Comparison of ENCODE assay signal across 13 cellular contexts in the genomic region with DNA sequence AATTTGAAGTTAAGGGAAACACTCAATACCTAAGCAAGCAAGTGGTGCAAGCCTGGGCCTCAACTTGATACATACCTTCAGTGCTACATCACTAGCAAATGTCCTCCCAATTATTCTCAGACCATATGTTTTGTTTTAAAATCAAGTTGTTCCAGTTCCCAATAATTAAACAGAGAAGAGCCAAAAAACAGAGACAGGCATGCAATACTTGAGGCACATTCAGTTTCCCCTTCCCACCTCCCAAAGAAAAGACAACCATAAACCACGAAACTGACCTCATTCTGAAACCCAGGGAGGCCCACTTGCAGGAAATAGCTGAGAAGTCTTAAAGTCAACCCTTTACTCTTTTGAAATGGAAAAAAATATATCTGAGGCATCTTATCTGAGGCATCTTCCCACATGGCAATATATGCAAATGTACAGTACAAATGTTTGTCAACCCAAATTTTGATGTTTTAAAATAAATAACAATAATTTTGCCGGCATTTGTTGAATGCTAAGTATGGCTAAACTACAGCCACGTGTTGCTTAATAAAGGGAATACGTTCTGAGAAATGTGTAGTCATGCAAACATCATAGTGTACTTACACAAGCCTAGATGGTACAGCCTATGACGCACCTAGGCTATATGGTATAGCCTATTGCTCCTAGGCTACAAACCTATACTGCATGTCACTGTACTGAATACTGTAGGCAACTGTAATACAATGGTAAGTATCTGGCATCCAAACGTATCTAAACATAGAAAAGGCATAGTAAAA.
DNase-seq lines count a peak whose midpoint lies in the region; ATAC-seq, FAIRE-seq and TF ChIP-seq lines count a peak whose summit lies in the region.
"Had no signal": no experiment of that assay in that cellular context is flagged by ENCODE, and none has a peak within 500 bp of the region (broad histone marks: within the 10 kb centered on the region; RNA-seq: fewer than 3 reads in every experiment).

No MANE protein-coding gene starts in this region.

- no peaks in the 10 kb centered on the region for H3K9me3 Mint-ChIP-seq in activated T-helper 17 cell treated with anti-CD3 and anti-CD28 coated beads, Interleukin-2, amount 50 U/mL, for 72 hours

- peak overlapping the region; percentile 77 for H3K27ac Mint-ChIP-seq in activated T-helper 17 cell treated with anti-CD3 and anti-CD28 coated beads, Interleukin-2, amount 50 U/mL, for 72 hours

- H3K4me1 Mint-ChIP-seq in activated T-helper 17 cell treated with anti-CD3 and anti-CD28 coated beads, Interleukin-2, amount 50 U/mL, for 72 hours, result peaks cover 24% of the 10 kb centered on the region

- CTCF ChIA-PET in AG04449 (lab: Yijun Ruan, JAX) (no interaction called here), HEK293 (lab: Yijun Ruan, JAX) (no interaction called here)

- H3K27ac ChIP-seq in HEK293 (ENCODE audit: extremely low read depth, low read depth, low read length) (no peak overlapping the region), kidney (ENCODE audit: low read depth in 2 of 2, low read length in 2 of 2) (no peak overlapping the region)
- H3K27ac ChIP-seq: tibial artery had no signal

- peaks cover 15% of the 10 kb centered on the region for H3K36me3 Mint-ChIP-seq in activated T-helper 17 cell treated with anti-CD3 and anti-CD28 coated beads, Interleukin-2, amount 50 U/mL, for 72 hours (ENCODE audit: low read depth)

- H3K9me3 ChIP-seq in HEK293 (ENCODE audit: control insufficient read depth, insufficient read depth, low read depth, low read length) (no peaks in the 10 kb centered on the region), kidney (ENCODE audit: control insufficient read depth in 1 of 2, low read length in 2 of 2) (no peaks in the 10 kb centered on the region)
- H3K9me3 ChIP-seq: tibial artery had no signal

- POLR2A ChIA-PET in AG04449 (lab: Yijun Ruan, JAX) (no interaction called here), HEK293 (lab: Yijun Ruan, JAX) (no interaction called here)

- H3K4me1 ChIP-seq in HEK293 (ENCODE audit: control insufficient read depth, insufficient read depth, low read length) (no peaks in the 10 kb centered on the region), kidney (ENCODE audit: control insufficient read depth in 1 of 2, insufficient read depth in 1 of 2, low read depth in 1 of 2, low read length in 2 of 2) (no peaks in the 10 kb centered on the region)

- DNase-seq in AG04449 (ENCODE audit: low read depth, low spot score) (peak; percentile 92), fibroblast of the conjunctiva (ENCODE audit: low read depth) (peak; percentile 90), kidney (no peak), GM10266 (ENCODE audit: extremely low spot score) (no peak), cerebellar nuclear complex (lab: John Stamatoyannopoulos, UW) (no peak)
- DNase-seq: left cardiac atrium, T1000, tibial artery had no signal

- no peak for FAIRE-seq in kidney (lab: Jason Lieb, UNC)
- FAIRE-seq: colon had no signal

- peak; percentile 92 for ATAC-seq in activated T-helper 17 cell treated with anti-CD3 and anti-CD28 coated beads, Interleukin-2, amount 50 U/mL, for 72 hours (replicated peaks)
- no peak for ATAC-seq in HG03439 (IDR thresholded peaks at IDR 0.05; ENCODE audit: unreplicated experiment)
- ATAC-seq: left cardiac atrium had no signal

- TF ChIP-seq CTCF in AG04449 (IDR thresholded peaks at IDR 0.05; ENCODE audit: insufficient read depth, low read length, missing control alignments) (no peak), HEK293 (tag by site-specific recombination; IDR thresholded peaks at IDR 0.05) (no peak), kidney (IDR thresholded peaks at IDR 0.05; ENCODE audit: borderline replicate concordance, extremely low read depth, insufficient read depth) (no peak), GM10266 (IDR thresholded peaks at IDR 0.05; ENCODE audit: control insufficient read depth, insufficient read depth, low read depth, missing control alignments) (no peak)

- H3K4me3 Mint-ChIP-seq in activated T-helper 17 cell treated with anti-CD3 and anti-CD28 coated beads, Interleukin-2, amount 50 U/mL, for 72 hours, result peak overlapping the region; percentile 51

- no peaks in the 10 kb centered on the region for H3K27me3 Mint-ChIP-seq in activated T-helper 17 cell treated with anti-CD3 and anti-CD28 coated beads, Interleukin-2, amount 50 U/mL, for 72 hours

- H3K4me3 ChIP-seq in AG04449 (ENCODE audit: low read depth, low read length) (no peak overlapping the region), HEK293 (ENCODE audit: low read depth, low read length) (no peak overlapping the region), kidney (ENCODE audit: low read length in 2 of 2) (no peak overlapping the region)
- H3K4me3 ChIP-seq: skin epidermis, tibial artery had no signal

- no peaks in the 10 kb centered on the region for H3K36me3 ChIP-seq in HEK293 (ENCODE audit: control insufficient read depth in 2 of 2, insufficient read depth in 1 of 2, low read length in 2 of 2)
- no peaks in the 10 kb centered on the region for H3K36me3 ChIP-seq in kidney (ENCODE audit: control insufficient read depth in 1 of 2, insufficient read depth in 2 of 2, low read length in 2 of 2)
- H3K36me3 ChIP-seq: tibial artery had no signal

- intact Hi-C loops in kidney (cut with DNase I), result no loop called here

- H3K9ac ChIP-seq in kidney (ENCODE audit: low read length in 2 of 2), result no peak overlapping the region

TF ChIP-seq in HEK293, 187 proteins besides CTCF, POLR2A, EP300 and RAD21:
- TF ChIP-seq, protein P1, sequence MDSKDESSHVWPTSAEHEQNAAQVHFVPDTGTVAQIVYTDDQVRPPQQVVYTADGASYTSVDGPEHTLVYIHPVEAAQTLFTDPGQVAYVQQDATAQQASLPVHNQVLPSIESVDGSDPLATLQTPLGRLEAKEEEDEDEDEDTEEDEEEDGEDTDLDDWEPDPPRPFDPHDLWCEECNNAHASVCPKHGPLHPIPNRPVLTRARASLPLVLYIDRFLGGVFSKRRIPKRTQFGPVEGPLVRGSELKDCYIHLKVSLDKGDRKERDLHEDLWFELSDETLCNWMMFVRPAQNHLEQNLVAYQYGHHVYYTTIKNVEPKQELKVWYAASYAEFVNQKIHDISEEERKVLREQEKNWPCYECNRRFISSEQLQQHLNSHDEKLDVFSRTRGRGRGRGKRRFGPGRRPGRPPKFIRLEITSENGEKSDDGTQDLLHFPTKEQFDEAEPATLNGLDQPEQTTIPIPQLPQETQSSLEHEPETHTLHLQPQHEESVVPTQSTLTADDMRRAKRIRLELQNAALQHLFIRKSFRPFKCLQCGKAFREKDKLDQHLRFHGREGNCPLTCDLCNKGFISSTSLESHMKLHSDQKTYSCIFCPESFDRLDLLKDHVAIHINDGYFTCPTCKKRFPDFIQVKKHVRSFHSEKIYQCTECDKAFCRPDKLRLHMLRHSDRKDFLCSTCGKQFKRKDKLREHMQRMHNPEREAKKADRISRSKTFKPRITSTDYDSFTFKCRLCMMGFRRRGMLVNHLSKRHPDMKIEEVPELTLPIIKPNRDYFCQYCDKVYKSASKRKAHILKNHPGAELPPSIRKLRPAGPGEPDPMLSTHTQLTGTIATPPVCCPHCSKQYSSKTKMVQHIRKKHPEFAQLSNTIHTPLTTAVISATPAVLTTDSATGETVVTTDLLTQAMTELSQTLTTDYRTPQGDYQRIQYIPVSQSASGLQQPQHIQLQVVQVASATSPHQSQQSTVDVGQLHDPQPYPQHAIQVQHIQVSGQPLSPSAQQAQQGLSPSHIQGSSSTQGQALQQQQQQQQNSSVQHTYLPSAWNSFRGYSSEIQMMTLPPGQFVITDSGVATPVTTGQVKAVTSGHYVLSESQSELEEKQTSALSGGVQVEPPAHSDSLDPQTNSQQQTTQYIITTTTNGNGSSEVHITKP (tag by site-specific recombination; IDR thresholded peaks at IDR 0.05), result peak; percentile 46; the same call in 1 of the 2 replicates
- no peak for TF ChIP-seq ZNF211 (tag by site-specific recombination; IDR thresholded peaks at IDR 0.05; ENCODE audit: low read depth)

Comparison
In these comparisons a context has a peak if more than half of its experiments do, and no peak if none do; other contexts are left out.
1. DNase-seq: peak in AG04449 (single experiment) and fibroblast of the conjunctiva (single experiment); none in kidney (single experiment), GM10266 (single experiment) and cerebellar nuclear complex (0 of 2).